In genomic region chr4:15655223-15656037, GRCh38 we compare ENCODE assay signal across 8 cellular contexts. TPM values are rescaled to one million over a fixed set of nuclear protein-coding genes. Genes with fewer than 3 reads are reported as not detected.
A peak's percentile ranks its signal among the peaks of the same experiment; 100 is the strongest.
DNase-seq lines count a peak whose midpoint lies in the region; ATAC-seq, FAIRE-seq and TF ChIP-seq lines count a peak whose summit lies in the region.

FBXL5 (minus strand) TSS chr4:15655357; CDS start chr4:15655287, 70 bp downstream.

- H3K27ac ChIP-seq in A549: peak within 1 kb of the TSS; percentile 89 to 99
- peak within 1 kb of the TSS; percentile 88 for H3K27ac ChIP-seq in mammary epithelial cell (ENCODE audit: insufficient read depth, low read depth, low read length)

- H2AFZ ChIP-seq in mammary epithelial cell (ENCODE audit: low read depth, low read length): peak within 1 kb of the TSS; percentile 100

- dilution Hi-C loops in mammary epithelial cell (cut with HindIII; ENCODE audit: low sequenced_read_pairs): no loop called here

- in situ Hi-C loops in mammary epithelial cell (cut with MboI; ENCODE audit: low sequenced_read_pairs in 2 of 2): no loop called here

- H3K27me3 ChIP-seq in mammary epithelial cell (ENCODE audit: insufficient read depth, low read length): no peaks in the 10 kb centered on the region

- H3K4me1 ChIP-seq in A549: peaks cover 38% of the 10 kb centered on the region; the same call in 2 of the 3 replicates
- H3K4me1 ChIP-seq in mammary epithelial cell (ENCODE audit: insufficient read depth, low read length): peaks cover 27% of the 10 kb centered on the region

- H3K4me2 ChIP-seq in A549 (peak within 1 kb of the TSS; percentile 92), mammary epithelial cell (ENCODE audit: insufficient read depth, low read depth, low read length) (peak within 1 kb of the TSS; percentile 97)

- intact Hi-C loops in mammary epithelial cell (cut with micrococcal nuclease): loop anchor here (1.0 to 10.0 kb wide), 2 partner anchors 130 to 239 kb away; no protein-coding TSS in a partner anchor

- WGBS in A549 (ENCODE audit: missing lambda C conversion rate): 39% methylated on average over 11 of the region's 85 CpGs
- whole genome bisulfite sequencing in mammary epithelial cell (ENCODE audit: low coverage, missing lambda C conversion rate): 1% methylated on average over 15 of the region's 85 CpGs

- CTCF ChIA-PET in A549 (lab: Yijun Ruan, JAX) (interaction anchor here (1.1 to 1.4 kb wide), 2 partner anchors 9 to 39 kb away, joined by 3 read pairs; no protein-coding TSS in a partner anchor), mammary epithelial cell (lab: Charles Lee; ENCODE audit: low non-redundant PET) (no interaction called here)

- no peak for TF ChIP-seq RAD21 in A549 (conservative IDR thresholded peaks at IDR 0.05 in 1 of 2, IDR thresholded peaks at IDR 0.05 in 1 of 2)

- TF ChIP-seq CTCF in A549 (IDR thresholded peaks at IDR 0.05) (no peak), WI38 (IDR thresholded peaks at IDR 0.05; ENCODE audit: low read depth, low read length) (no peak), mammary epithelial cell (conservative IDR thresholded peaks at IDR 0.05 in 1 of 2, IDR thresholded peaks at IDR 0.05 in 1 of 2; ENCODE audit: extremely low read depth in 1 of 2, insufficient read depth in 1 of 2, low read depth in 1 of 2, low read length in 2 of 2) (no peak)

- H3K4me3 ChIP-seq in A549 (peak within 1 kb of the TSS; percentile 68), WI38 (ENCODE audit: low read depth, low read length) (peak within 1 kb of the TSS; percentile 86), mammary epithelial cell (replicated peaks in 1 of 3; ENCODE audit: insufficient read depth in 1 of 3, low read depth in 2 of 3, low read length in 3 of 3) (peak within 1 kb of the TSS; percentile 82 to 93 (median 86))

- TF ChIP-seq EP300 in A549 (IDR thresholded peaks at IDR 0.05): no peak

- TSS peak; percentile 35 for BruUV-seq in mammary epithelial cell (replicated peaks; lab: Mats Ljungman, UMichigan)

- H3K79me2 ChIP-seq in mammary epithelial cell (ENCODE audit: insufficient read depth, low read length): peaks cover 47% of the 10 kb centered on the region

- peaks cover 8% of the 10 kb centered on the region for H3K36me3 ChIP-seq in mammary epithelial cell (ENCODE audit: insufficient read depth, low read length)

- no peaks in the 10 kb centered on the region for H4K20me1 ChIP-seq in mammary epithelial cell (ENCODE audit: insufficient read depth, low read length)

- DNase-seq in A549 (ENCODE audit: low read depth in 1 of 2, low spot score in 1 of 2) (peak; percentile 71 to 78), NCI-H2107 treated with DMSO at 0.1 percent for 48 hours (lab: John Stamatoyannopoulos, UW; ENCODE audit: unreplicated experiment) (peak; percentile 26), mammary epithelial cell (peak; percentile 82), inferior parietal cortex (ENCODE audit: extremely low spot score) (peak; percentile 81)
- peak; percentile 67 to 69 for DNase-seq in stimulated activated CD4-positive, alpha-beta T cell treated with anti-CD3 and anti-CD28 coated beads, Interleukin-12 subunit alpha, Interleukin-12 subunit beta, amount 100 ng/mL, for 24 hours (ENCODE audit: low read depth in 2 of 2)

- peak within 1 kb of the TSS; percentile 83 for H3K9ac ChIP-seq in mammary epithelial cell (ENCODE audit: insufficient read depth, low read length)

- no peaks in the 10 kb centered on the region for H3K9me3 ChIP-seq in A549
- no peaks in the 10 kb centered on the region for H3K9me3 ChIP-seq in mammary epithelial cell (replicated peaks; ENCODE audit: insufficient read depth, low read length)

- FAIRE-seq in A549 (lab: Jason Lieb, UNC): no peak

- ATAC-seq in A549 (peak; percentile 67 to 79), GM18520 (IDR thresholded peaks at IDR 0.05; ENCODE audit: unreplicated experiment) (peak; percentile 62), HG03060 (IDR thresholded peaks at IDR 0.05; ENCODE audit: low read depth, unreplicated experiment) (peak; percentile 36)

- POLR2A ChIA-PET in A549 (lab: Yijun Ruan, JAX): interaction anchor here (1.0 to 1.9 kb wide), 3 partner anchors 26 to 176 kb away, joined by 3 to 7 read pairs (median 5); partner anchors contain the start of gene FAM200B

- peak; percentile 85 for TF ChIP-seq POLR2A in A549 (IDR thresholded peaks at IDR 0.05; ENCODE audit: low read length)

TF ChIP-seq in A549, 52 proteins besides CTCF, POLR2A, EP300 and RAD21 (continues in another document):
- TF ChIP-seq CEBPB (IDR thresholded peaks at IDR 0.05) (no peak), FOSL2 (IDR thresholded peaks at IDR 0.05) (no peak), FOSL2 (CRISPR knock-in tag; IDR thresholded peaks at IDR 0.05) (no peak), FOXS1 (CRISPR knock-in tag; IDR thresholded peaks at IDR 0.05) (peak; percentile 64), ELK1 (IDR thresholded peaks at IDR 0.05; ENCODE audit: low read depth, low read length) (no peak), HEYL (CRISPR knock-in tag; IDR thresholded peaks at IDR 0.05) (peak; percentile 24; the same call in 1 of the 2 replicates), JUNB (IDR thresholded peaks at IDR 0.05) (no peak), GATA3 (IDR thresholded peaks at IDR 0.05; ENCODE audit: borderline replicate concordance) (no peak), MYC (IDR thresholded peaks at IDR 0.05; ENCODE audit: borderline replicate concordance, low read length) (peak; percentile 68; the same call in 1 of the 2 replicates), NR3C1 (IDR thresholded peaks at IDR 0.05) (no peak), RFX5 (IDR thresholded peaks at IDR 0.05) (no peak), MAX (IDR thresholded peaks at IDR 0.05) (peak; percentile 78), CBX2 (IDR thresholded peaks at IDR 0.05; ENCODE audit: borderline replicate concordance, low read depth) (no peak), REST (IDR thresholded peaks at IDR 0.05) (no peak), CHD4 (IDR thresholded peaks at IDR 0.05; ENCODE audit: borderline replicate concordance) (no peak), ZC3H11A (IDR thresholded peaks at IDR 0.05) (no peak), TP53 (CRISPR knock-in tag; IDR thresholded peaks at IDR 0.05) (peak; percentile 35; the same call in 1 of the 2 replicates), TFCP2L1 (CRISPR knock-in tag; IDR thresholded peaks at IDR 0.05) (peak; percentile 59; the same call in 1 of the 2 replicates), NPAS2 (CRISPR knock-in tag; IDR thresholded peaks at IDR 0.05; ENCODE audit: borderline replicate concordance) (peak; percentile 57), SREBF2 (IDR thresholded peaks at IDR 0.05) (no peak), ZSCAN20 (CRISPR knock-in tag; IDR thresholded peaks at IDR 0.05) (peak; percentile 78), RNF2 (IDR thresholded peaks at IDR 0.05; ENCODE audit: borderline replicate concordance, low read depth) (no peak), PHF8 (IDR thresholded peaks at IDR 0.05; ENCODE audit: borderline replicate concordance, low read depth) (peak; percentile 73), POLR2AphosphoS2 (conservative IDR thresholded peaks at IDR 0.05; ENCODE audit: low read length) (no peak)

RNA-seq across cellular contexts. Expression of gene FBXL5, which starts in this region (rescaled TPM):
- 33.0 and 45.4 TPM in 2 replicates for polyA plus RNA-seq in A549 (2011; rRNA removed)
- 13.0 and 14.3 TPM in 2 replicates for polyA plus RNA-seq in A549 (2012; cell fraction: cytosol; rRNA removed)
- polyA plus RNA-seq in A549 (2012; cell fraction: nucleus; rRNA removed): 6.4 and 10.1 TPM in 2 replicates
- 44.2 to 46.7 TPM (median 44.2 TPM) in 3 replicates for polyA plus RNA-seq in A549 (2017; fragmentation: RNase III; extraction: RNeasy Plus Mini Kit Qiagen cat#74134 plus additional on column Dnase treatment)
- polyA minus RNA-seq in A549 (2011; rRNA and poly(A)+ RNA removed): 31.1 and 35.3 TPM in 2 replicates
- 100 to 1,000 TPM in 1 of 2 donors, 10 to 100 TPM in 1; 72.1 to 109 TPM for total RNA-seq in mammary epithelial cell
- 31.2 TPM for polyA plus RNA-seq in mammary epithelial cell
- polyA minus RNA-seq in mammary epithelial cell: 41.3 TPM

Comparison
In these comparisons a context has a peak if more than half of its experiments do, and no peak if none do; other contexts are left out.
1. Peak in every context shown above with its lines: DNase-seq, ATAC-seq, H3K4me3 ChIP-seq and H3K27ac ChIP-seq.
2. DNase-seq: peak in every context shown above with its lines; median percentile 82 in mammary epithelial cell; 81 in inferior parietal cortex; 74 in A549; 68 in stimulated activated CD4-positive, alpha-beta T cell treated with anti-CD3 and anti-CD28 coated beads, Interleukin-12 subunit alpha, Interleukin-12 subunit beta, amount 100 ng/mL, for 24 hours; 26 in NCI-H2107 treated with DMSO at 0.1 percent for 48 hours.